In the genomic region with DNA sequence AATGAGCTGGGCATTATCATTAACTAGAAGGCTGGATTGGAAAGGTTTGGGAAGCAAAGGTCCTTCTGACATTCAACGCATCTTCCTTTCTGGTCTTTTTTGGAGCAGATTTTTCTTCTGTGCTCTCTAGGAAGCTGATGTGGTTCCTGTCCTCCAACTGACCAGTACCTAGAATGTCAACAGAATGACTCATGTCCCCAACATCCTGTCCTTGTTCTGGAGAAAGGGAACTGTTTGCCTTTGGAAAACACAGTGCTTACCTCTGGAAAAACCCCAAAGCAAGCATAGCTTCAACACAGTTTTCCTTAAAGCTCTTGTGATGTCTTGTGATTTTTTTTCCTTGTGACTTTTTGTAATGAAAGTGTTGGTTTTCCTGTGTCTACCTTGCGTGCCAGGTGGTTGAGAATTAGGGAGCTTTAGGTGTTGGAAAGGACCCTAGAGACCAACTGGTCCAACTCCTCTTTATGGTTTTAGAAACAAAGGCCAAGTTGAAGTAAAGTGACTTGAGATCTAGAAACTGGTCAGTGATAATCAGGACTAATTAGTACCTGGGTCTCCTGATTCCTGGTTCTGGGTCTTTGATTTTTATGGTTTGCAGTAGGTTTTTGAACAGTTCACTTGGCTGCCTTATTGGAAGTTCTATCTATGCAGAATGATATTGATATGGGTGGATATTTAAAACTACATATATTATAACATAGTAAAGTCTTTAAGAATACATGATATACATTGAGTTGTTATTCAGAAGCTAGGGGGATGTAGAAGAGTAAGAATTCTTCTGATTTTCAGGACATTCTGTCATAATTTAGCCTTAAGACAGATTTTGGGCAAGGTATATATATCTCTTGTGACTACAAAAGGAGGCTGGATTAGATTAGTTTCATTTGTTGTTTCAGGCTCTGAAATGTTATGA, we compare ENCODE assay signal across 1 cellular context.
TF ChIP-seq lines count a peak whose summit lies in the region.

No MANE protein-coding gene starts in this region.

TF ChIP-seq in IMR-90, 13 proteins besides CTCF, POLR2A, EP300 and RAD21 (continued from another document):
- TF ChIP-seq CHD1 (IDR thresholded peaks at IDR 0.05; ENCODE audit: low read depth, low read length) (no peak), RFX5 (IDR thresholded peaks at IDR 0.05; ENCODE audit: low read depth, low read length) (no peak), FOS (IDR thresholded peaks at IDR 0.05; ENCODE audit: low read depth, low read length) (no peak), SMC3 (IDR thresholded peaks at IDR 0.05; ENCODE audit: low read depth, low read length) (no peak), MAFK (IDR thresholded peaks at IDR 0.05; ENCODE audit: low read depth, low read length) (no peak), CEBPB (IDR thresholded peaks at IDR 0.05; ENCODE audit: low read depth, low read length) (no peak), RCOR1 (IDR thresholded peaks at IDR 0.05; ENCODE audit: insufficient replicate concordance, low read length) (no peak), BHLHE40 (IDR thresholded peaks at IDR 0.05; ENCODE audit: low read depth, low read length) (no peak), MXI1 (IDR thresholded peaks at IDR 0.05; ENCODE audit: borderline replicate concordance, low read depth, low read length) (no peak)
- TF ChIP-seq, protein P1, sequence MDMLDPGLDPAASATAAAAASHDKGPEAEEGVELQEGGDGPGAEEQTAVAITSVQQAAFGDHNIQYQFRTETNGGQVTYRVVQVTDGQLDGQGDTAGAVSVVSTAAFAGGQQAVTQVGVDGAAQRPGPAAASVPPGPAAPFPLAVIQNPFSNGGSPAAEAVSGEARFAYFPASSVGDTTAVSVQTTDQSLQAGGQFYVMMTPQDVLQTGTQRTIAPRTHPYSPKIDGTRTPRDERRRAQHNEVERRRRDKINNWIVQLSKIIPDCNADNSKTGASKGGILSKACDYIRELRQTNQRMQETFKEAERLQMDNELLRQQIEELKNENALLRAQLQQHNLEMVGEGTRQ (IDR thresholded peaks at IDR 0.05; ENCODE audit: low read depth, low read length): no peak
